In genomic region chr1:65979145-65979544, GRCh38 we compare ENCODE assay signal across 1 cellular context.
TF ChIP-seq lines count a peak whose summit lies in the region.

No MANE protein-coding gene starts in this region.

TF ChIP-seq in IMR-90, 13 proteins besides CTCF, POLR2A, EP300 and RAD21 (continued from another document):
- no peak for TF ChIP-seq BHLHE40 (IDR thresholded peaks at IDR 0.05; ENCODE audit: low read depth, low read length)
- no peak for TF ChIP-seq MAZ (IDR thresholded peaks at IDR 0.05; ENCODE audit: borderline replicate concordance, low read depth, low read length)
- no peak for TF ChIP-seq NFE2L2 (IDR thresholded peaks at IDR 0.05; ENCODE audit: low read depth, low read length)
